In the genomic region with DNA sequence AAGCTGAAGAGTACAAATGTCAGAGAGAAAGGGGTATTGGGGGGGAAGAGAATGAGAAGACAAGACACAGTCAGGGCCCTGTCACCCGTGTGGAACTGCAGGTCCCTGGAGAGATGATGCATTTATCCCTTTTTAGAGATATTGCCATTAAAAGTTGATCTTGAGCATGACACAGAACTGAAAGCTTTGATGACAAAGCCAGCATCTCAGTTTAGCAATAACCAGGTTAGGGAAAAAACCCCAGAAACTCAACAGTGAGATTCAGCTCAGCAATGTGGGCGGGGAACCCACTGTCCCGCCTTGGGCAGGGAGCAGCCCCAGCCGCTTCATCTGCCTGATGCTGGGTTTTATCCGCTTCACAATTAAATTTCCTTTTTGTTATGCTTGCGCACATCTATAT, we compare ENCODE assay signal across 9 cellular contexts.
DNase-seq lines count a peak whose midpoint lies in the region; ATAC-seq and TF ChIP-seq lines count a peak whose summit lies in the region.
"Had no signal": no experiment of that assay in that cellular context is flagged by ENCODE, and none has a peak within 500 bp of the region (broad histone marks: within the 10 kb centered on the region; RNA-seq: fewer than 3 reads in every experiment).

No MANE protein-coding gene starts in this region.

- intact Hi-C loops in A673 (cut with micrococcal nuclease; ENCODE audit: unreplicated experiment) (no loop called here), testis (cut with DNase I; ENCODE audit: low total_unique reads) (no loop called here)

- no peak for TF ChIP-seq CTCF in RWPE2 (IDR thresholded peaks at IDR 0.05; ENCODE audit: poor library complexity, severe bottlenecking)
- no peak for TF ChIP-seq CTCF in A673 (conservative IDR thresholded peaks at IDR 0.05; ENCODE audit: low read depth, low read length)
- TF ChIP-seq CTCF in testis (IDR thresholded peaks at IDR 0.05), result no peak

- TF ChIP-seq POLR2A in testis (IDR thresholded peaks at IDR 0.05), result no peak

- ATAC-seq in GM18861 (IDR thresholded peaks at IDR 0.05; ENCODE audit: unreplicated experiment) (peak; percentile 85), HG02588 (IDR thresholded peaks at IDR 0.05; ENCODE audit: unreplicated experiment) (peak; percentile 87), RWPE2 (ENCODE audit: low read depth) (no peak)

- no peaks in the 10 kb centered on the region for H3K9me3 ChIP-seq in RWPE2 (ENCODE audit: severe bottlenecking)
- H3K9me3 ChIP-seq in A673 (ENCODE audit: low read depth, low read length, poor library complexity, severe bottlenecking), result no peaks in the 10 kb centered on the region
- no peaks in the 10 kb centered on the region for H3K9me3 ChIP-seq in testis

- WGBS in testis, 2 donors, result 91 to 97% methylated on average over 6 of the region's 6 CpGs

- H3K36me3 ChIP-seq in RWPE2 (ENCODE audit: low read depth) (peaks cover 18% of the 10 kb centered on the region), A673 (ENCODE audit: insufficient read depth, low read length, poor library complexity, severe bottlenecking) (no peaks in the 10 kb centered on the region), testis (ENCODE audit: low read depth, missing control alignments) (no peaks in the 10 kb centered on the region)

- H3K27ac ChIP-seq in RWPE2 (ENCODE audit: poor library complexity, severe bottlenecking) (peak overlapping the region; percentile 91), A673 (ENCODE audit: low read depth, low read length, poor library complexity, severe bottlenecking) (no peak overlapping the region), testis (no peak overlapping the region)

- CTCF ChIA-PET in A673 (lab: Charles Lee), result no interaction called here

- no peaks in the 10 kb centered on the region for H3K27me3 ChIP-seq in RWPE2 (ENCODE audit: insufficient read depth, poor library complexity, severe bottlenecking)
- no peaks in the 10 kb centered on the region for H3K27me3 ChIP-seq in A673 (replicated peaks; ENCODE audit: insufficient read depth, low read depth, low read length, poor library complexity)
- no peaks in the 10 kb centered on the region for H3K27me3 ChIP-seq in testis

- POLR2A ChIA-PET in A673 (lab: Charles Lee; ENCODE audit: low non-redundant PET), result no interaction called here

- DNase-seq in RWPE2 (ENCODE audit: low spot score), result no peak
- DNase-seq in stimulated activated CD4-positive, alpha-beta T cell treated with anti-CD3 and anti-CD28 coated beads, Interleukin-12 subunit alpha, Interleukin-12 subunit beta, amount 100 ng/mL, for 4 hours, result peak; percentile 19
- DNase-seq in A673 (ENCODE audit: low spot score), result no peak
- DNase-seq in cerebellar nuclear complex (lab: John Stamatoyannopoulos, UW), result no peak
- no peak for DNase-seq in NAMALWA (ENCODE audit: low spot score)
- DNase-seq in testis, result no peak

- no TSS peak for BruUV-seq in A673 (replicated peaks; lab: Mats Ljungman, UMichigan)

- H3K4me1 ChIP-seq in RWPE2 (ENCODE audit: insufficient read depth, poor library complexity, severe bottlenecking), result peaks cover 26% of the 10 kb centered on the region
- H3K4me1 ChIP-seq in A673 (ENCODE audit: insufficient read depth, low read length, poor library complexity, severe bottlenecking), result no peaks in the 10 kb centered on the region
- no peaks in the 10 kb centered on the region for H3K4me1 ChIP-seq in testis

- no peak overlapping the region for H3K4me3 ChIP-seq in RWPE2 (ENCODE audit: severe bottlenecking)
- no peak overlapping the region for H3K4me3 ChIP-seq in A673 (ENCODE audit: low read depth, low read length, poor library complexity, severe bottlenecking)
- no peak overlapping the region for H3K4me3 ChIP-seq in testis
- H3K4me3 ChIP-seq: lung had no signal
